23 cellular contexts compared by ENCODE assay signal in the genomic region with DNA sequence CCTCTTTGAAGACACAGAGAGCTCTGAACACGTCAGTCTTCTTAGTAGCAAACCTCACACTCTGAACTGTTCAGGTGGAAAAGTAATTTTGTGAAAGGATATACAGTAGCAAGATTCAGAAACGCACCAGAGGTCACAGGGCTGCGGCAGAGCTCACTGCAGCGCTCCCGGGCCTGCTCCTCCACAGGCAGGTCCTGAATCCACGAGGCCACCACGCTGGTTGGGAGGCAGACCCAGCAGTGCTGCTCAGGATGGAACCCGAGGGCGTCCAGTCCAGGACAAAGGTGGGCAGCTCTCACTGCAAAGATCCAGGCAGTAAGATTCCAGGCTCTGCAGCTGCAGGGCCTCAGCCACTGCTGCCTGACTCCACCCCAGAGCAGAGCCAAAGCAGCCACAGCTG.
DNase-seq lines count a peak whose midpoint lies in the region; ATAC-seq and TF ChIP-seq lines count a peak whose summit lies in the region.
"Had no signal": no experiment of that assay in that cellular context is flagged by ENCODE, and none has a peak within 500 bp of the region (broad histone marks: within the 10 kb centered on the region; RNA-seq: fewer than 3 reads in every experiment).

No MANE protein-coding gene starts in this region.

- no peaks in the 10 kb centered on the region for H3K79me1 ChIP-seq in neuronal stem cell (ENCODE audit: low read depth, low read length)

- H3K9me3 ChIP-seq in neuronal stem cell (replicated peaks in 1 of 2; ENCODE audit: control insufficient read depth in 2 of 2, insufficient read depth in 1 of 2, low read depth in 1 of 2, low read length in 2 of 2) (no peaks in the 10 kb centered on the region), spleen (no peaks in the 10 kb centered on the region), sigmoid colon (no peaks in the 10 kb centered on the region)
- H3K9me3 ChIP-seq: BE2C, BLaER1 had no signal

- TF ChIP-seq POLR2A in spleen (IDR thresholded peaks at IDR 0.05) (no peak), sigmoid colon (IDR thresholded peaks at IDR 0.05) (no peak)

- DNase-seq in left kidney (ENCODE audit: low read depth, low spot score) = peak; percentile 54
- no peak for DNase-seq in neuronal stem cell (ENCODE audit: low spot score)
- DNase-seq in spleen = peak; percentile 66
- DNase-seq in natural killer cell = no peak
- DNase-seq in sigmoid colon = no peak
- no peak for DNase-seq in activated CD4-positive, alpha-beta T cell treated with anti-CD3 and anti-CD28 coated beads, Interleukin-2, amount 10 ng/mL, durations not matched to agents 24 days and 14 days
- DNase-seq: 8988T; ACHN; BE2C; C1 segment of cervical spinal cord; CD4-positive, alpha-beta memory T cell; CD4-positive, CD25-positive, alpha-beta regulatory T cell; CD8-positive, alpha-beta memory T cell; COR-L47; DMS 273 treated with DMSO at 0.1 percent for 48 hours; DMS153; DMS53; DMS79; DND-41; EL; GF-D8 had no signal

- H3K4me1 ChIP-seq in neuronal stem cell (ENCODE audit: control insufficient read depth in 2 of 2, insufficient read depth in 1 of 2, low read depth in 1 of 2, low read length in 2 of 2) = no peaks in the 10 kb centered on the region
- H3K4me1 ChIP-seq in spleen = peaks cover 0 to 16% (median 4%) of the 10 kb centered on the region in 6 donors
- no peaks in the 10 kb centered on the region for H3K4me1 ChIP-seq in sigmoid colon
- H3K4me1 ChIP-seq: BE2C had no signal

- no peak for ATAC-seq in natural killer cell

- no peak overlapping the region for H2AFZ ChIP-seq in neuronal stem cell (ENCODE audit: low read length)

- no peak overlapping the region for H2BK5ac ChIP-seq in neuronal stem cell (ENCODE audit: low read length)

- H3K9me3 Mint-ChIP-seq in natural killer cell = no peaks in the 10 kb centered on the region
- no peaks in the 10 kb centered on the region for H3K9me3 Mint-ChIP-seq in activated CD4-positive, alpha-beta T cell treated with anti-CD3 and anti-CD28 coated beads, Interleukin-2, amount 10 ng/mL, durations not matched to agents 24 days and 14 days
- H3K9me3 Mint-ChIP-seq: CD8-positive, alpha-beta memory T cell had no signal

- no peak overlapping the region for H2AK5ac ChIP-seq in neuronal stem cell (ENCODE audit: low read depth, low read length)

- H2BK15ac ChIP-seq in neuronal stem cell (ENCODE audit: low read length) = no peak overlapping the region

- TF ChIP-seq CTCF in spleen (IDR thresholded peaks at IDR 0.05 in 8 of 11, conservative IDR thresholded peaks at IDR 0.05 in 3 of 11) = no peak
- TF ChIP-seq CTCF in natural killer cell (IDR thresholded peaks at IDR 0.05) = no peak
- no peak for TF ChIP-seq CTCF in sigmoid colon (IDR thresholded peaks at IDR 0.05)

- no peak overlapping the region for H3K4ac ChIP-seq in neuronal stem cell (ENCODE audit: low read length)

- intact Hi-C loops in spleen (cut with DNase I; ENCODE audit: low total_unique reads) = no loop called here
- intact Hi-C loops in natural killer cell (cut with micrococcal nuclease) = no loop called here
- intact Hi-C loops in sigmoid colon (cut with DNase I) = no loop called here
- intact Hi-C loops in activated CD4-positive, alpha-beta T cell treated with anti-CD3 and anti-CD28 coated beads, Interleukin-2, amount 10 ng/mL, durations not matched to agents 24 days and 14 days (cut with micrococcal nuclease) = no loop called here

- H3K27ac Mint-ChIP-seq in natural killer cell = no peak overlapping the region
- H3K27ac Mint-ChIP-seq in activated CD4-positive, alpha-beta T cell treated with anti-CD3 and anti-CD28 coated beads, Interleukin-2, amount 10 ng/mL, durations not matched to agents 24 days and 14 days = no peak overlapping the region
- H3K27ac Mint-ChIP-seq: CD14-positive monocyte; CD4-positive, alpha-beta memory T cell; CD4-positive, CD25-positive, alpha-beta regulatory T cell; CD8-positive, alpha-beta memory T cell had no signal

- no peak overlapping the region for H4K8ac ChIP-seq in neuronal stem cell (ENCODE audit: low read depth, low read length)

- H3K27ac ChIP-seq in neuronal stem cell (replicated peaks; ENCODE audit: low read length) (no peak overlapping the region), spleen (no peak overlapping the region), sigmoid colon (no peak overlapping the region)
- H3K27ac ChIP-seq: BLaER1 had no signal

- H3K4me3 ChIP-seq in neuronal stem cell (ENCODE audit: low read length in 2 of 2) (no peak overlapping the region), spleen (no peak overlapping the region), sigmoid colon (no peak overlapping the region)
- H3K4me3 ChIP-seq: BLaER1 had no signal

- no peaks in the 10 kb centered on the region for H3K36me3 ChIP-seq in neuronal stem cell (replicated peaks in 1 of 2; ENCODE audit: control insufficient read depth in 2 of 2, insufficient read depth in 2 of 2, low read length in 2 of 2)
- no peaks in the 10 kb centered on the region for H3K36me3 ChIP-seq in spleen
- H3K36me3 ChIP-seq in sigmoid colon = no peaks in the 10 kb centered on the region
- H3K36me3 ChIP-seq: BE2C, BLaER1 had no signal

- peaks cover 9% of the 10 kb centered on the region in 2 donors for H3K4me1 Mint-ChIP-seq in natural killer cell
- H3K4me1 Mint-ChIP-seq in activated CD4-positive, alpha-beta T cell treated with anti-CD3 and anti-CD28 coated beads, Interleukin-2, amount 10 ng/mL, durations not matched to agents 24 days and 14 days = peaks cover 3% of the 10 kb centered on the region
- H3K4me1 Mint-ChIP-seq: CD14-positive monocyte had no signal

- H2BK12ac ChIP-seq in neuronal stem cell (ENCODE audit: low read length) = no peak overlapping the region

- H3K9ac ChIP-seq in neuronal stem cell (ENCODE audit: low read depth, low read length, poor library complexity) = no peak overlapping the region
- H3K9ac ChIP-seq: BLaER1 had no signal

- H2BK120ac ChIP-seq in neuronal stem cell (ENCODE audit: low read depth, low read length) = no peak overlapping the region

- H3K27me3 ChIP-seq in neuronal stem cell (ENCODE audit: control insufficient read depth in 3 of 3, insufficient read depth in 3 of 3, low read depth in 1 of 3, low read length in 3 of 3) (no peaks in the 10 kb centered on the region), spleen (replicated peaks in 1 of 7) (peaks cover 0 to 4% (median 0%) of the 10 kb centered on the region in 7 donors), sigmoid colon (peaks cover 0 to 4% (median 0%) of the 10 kb centered on the region in 3 donors)
- H3K27me3 ChIP-seq: BE2C had no signal

- no peaks in the 10 kb centered on the region for H3K36me3 Mint-ChIP-seq in natural killer cell
- H3K36me3 Mint-ChIP-seq in activated CD4-positive, alpha-beta T cell treated with anti-CD3 and anti-CD28 coated beads, Interleukin-2, amount 10 ng/mL, durations not matched to agents 24 days and 14 days (ENCODE audit: low read depth) = no peaks in the 10 kb centered on the region
- H3K36me3 Mint-ChIP-seq: CD14-positive monocyte; CD4-positive, alpha-beta memory T cell; CD4-positive, CD25-positive, alpha-beta regulatory T cell; CD8-positive, alpha-beta memory T cell had no signal

- TF ChIP-seq EP300 in sigmoid colon (IDR thresholded peaks at IDR 0.05) = no peak

- H3K18ac ChIP-seq in neuronal stem cell (ENCODE audit: low read length) = peak overlapping the region; percentile 12

- H4K91ac ChIP-seq in neuronal stem cell (ENCODE audit: low read depth, low read length, poor library complexity) = no peak overlapping the region

- H3K14ac ChIP-seq in neuronal stem cell (ENCODE audit: low read length) = no peak overlapping the region

- no peak overlapping the region for H3K23ac ChIP-seq in neuronal stem cell (ENCODE audit: low read depth, low read length, poor library complexity)

- no peak overlapping the region for H3K4me2 ChIP-seq in neuronal stem cell (ENCODE audit: insufficient read depth, low read length, poor library complexity, severe bottlenecking)
- H3K4me2 ChIP-seq: BLaER1 had no signal

- no peak overlapping the region for H3K4me3 Mint-ChIP-seq in natural killer cell
- no peak overlapping the region for H3K4me3 Mint-ChIP-seq in activated CD4-positive, alpha-beta T cell treated with anti-CD3 and anti-CD28 coated beads, Interleukin-2, amount 10 ng/mL, durations not matched to agents 24 days and 14 days
- H3K4me3 Mint-ChIP-seq: CD14-positive monocyte; CD4-positive, alpha-beta memory T cell; CD4-positive, CD25-positive, alpha-beta regulatory T cell; CD8-positive, alpha-beta memory T cell had no signal

- peaks cover 10 to 20% of the 10 kb centered on the region in 2 donors for H3K27me3 Mint-ChIP-seq in natural killer cell (ENCODE audit: low read depth in 2 of 2)
- H3K27me3 Mint-ChIP-seq in activated CD4-positive, alpha-beta T cell treated with anti-CD3 and anti-CD28 coated beads, Interleukin-2, amount 10 ng/mL, durations not matched to agents 24 days and 14 days = peaks cover 6% of the 10 kb centered on the region
- H3K27me3 Mint-ChIP-seq: CD4-positive, alpha-beta memory T cell; CD4-positive, CD25-positive, alpha-beta regulatory T cell had no signal

- no CpG with 5 or more reads among the region's 9 CpGs for WGBS in neuronal stem cell (ENCODE audit: extremely low coverage in 2 of 2, insufficient read length in 2 of 2, insufficient replicate concordance in 1 of 2), 2 donors
- 70 to 81% (median 75%) methylated on average over 4 to 9 of the region's 9 CpGs for WGBS in spleen, 5 donors
- WGBS in sigmoid colon, 2 donors = 60 to 72% methylated on average over 9 of the region's 9 CpGs

Comparison
In these comparisons a context has a peak if more than half of its experiments do, and no peak if none do; other contexts are left out.
1. DNase-seq: peak in left kidney (single experiment) and spleen (single experiment); none in neuronal stem cell (single experiment), natural killer cell (single experiment), sigmoid colon (single experiment) and activated CD4-positive, alpha-beta T cell treated with anti-CD3 and anti-CD28 coated beads, Interleukin-2, amount 10 ng/mL, durations not matched to agents 24 days and 14 days (single experiment).